Comparison of ENCODE assay signal across 8 cellular contexts in genomic region chr16:68022278-68022727, GRCh38. TPM values are rescaled to one million over a fixed set of nuclear protein-coding genes. Genes with fewer than 3 reads are reported as not detected.
DNase-seq lines count a peak whose midpoint lies in the region; TF ChIP-seq lines count a peak whose summit lies in the region.

No MANE protein-coding gene starts in this region.

- intact Hi-C loops in OCI-LY7 (cut with micrococcal nuclease; ENCODE audit: unreplicated experiment) = no loop called here

- peak overlapping the region; percentile 89 for H3K4me2 ChIP-seq in OCI-LY7 (ENCODE audit: low read length)
- peak overlapping the region; percentile 92 for H3K4me2 ChIP-seq in neuronal stem cell (ENCODE audit: insufficient read depth, low read length, poor library complexity, severe bottlenecking)

- H3K27me3 ChIP-seq in H7 (ENCODE audit: control insufficient read depth, insufficient read depth, low read length) (no peaks in the 10 kb centered on the region), neuronal stem cell (ENCODE audit: control insufficient read depth in 3 of 3, insufficient read depth in 3 of 3, low read depth in 1 of 3, low read length in 3 of 3) (no peaks in the 10 kb centered on the region)

- H3K4me3 ChIP-seq in H7 (ENCODE audit: insufficient read depth, low read depth, low read length) (peak overlapping the region; percentile 91), OCI-LY7 (ENCODE audit: low read depth, low read length, poor library complexity, severe bottlenecking) (peak overlapping the region; percentile 78), neuronal stem cell (ENCODE audit: low read length in 2 of 2) (peak overlapping the region; percentile 67 to 85)

- peak overlapping the region; percentile 83 for H4K8ac ChIP-seq in neuronal stem cell (ENCODE audit: low read depth, low read length)

- H3K9me3 ChIP-seq in OCI-LY7 (ENCODE audit: low read length) = no peaks in the 10 kb centered on the region
- H3K9me3 ChIP-seq in neuronal stem cell (replicated peaks in 1 of 2; ENCODE audit: control insufficient read depth in 2 of 2, insufficient read depth in 1 of 2, low read depth in 1 of 2, low read length in 2 of 2) = no peaks in the 10 kb centered on the region

- CTCF ChIA-PET in OCI-LY7 (lab: Charles Lee; ENCODE audit: unreplicated experiment) = interaction anchor here (0.7 kb wide), 1 partner anchor 20 kb away, joined by 4 read pairs; no protein-coding TSS in a partner anchor

- H3K14ac ChIP-seq in neuronal stem cell (ENCODE audit: low read length) = peak overlapping the region; percentile 73

- peak overlapping the region; percentile 45 for H2BK5ac ChIP-seq in neuronal stem cell (ENCODE audit: low read length)

- peaks cover 35% of the 10 kb centered on the region for H3K79me2 ChIP-seq in OCI-LY7 (ENCODE audit: insufficient read depth, low read depth, low read length)

- TF ChIP-seq CTCF in OCI-LY7 (conservative IDR thresholded peaks at IDR 0.05; ENCODE audit: low read length) = no peak

- H3K23ac ChIP-seq in neuronal stem cell (ENCODE audit: low read depth, low read length, poor library complexity) = peak overlapping the region; percentile 99

- H2AK5ac ChIP-seq in neuronal stem cell (ENCODE audit: low read depth, low read length) = peak overlapping the region; percentile 98

- H2AFZ ChIP-seq in OCI-LY7 (ENCODE audit: low read length) (peak overlapping the region; percentile 45; the same call in 1 of the 2 replicates), neuronal stem cell (ENCODE audit: low read length) (peak overlapping the region; percentile 87)

- H4K20me1 ChIP-seq in OCI-LY7 (ENCODE audit: insufficient read depth, low read length) = no peaks in the 10 kb centered on the region

- peaks cover 8% of the 10 kb centered on the region for H3K79me1 ChIP-seq in neuronal stem cell (ENCODE audit: low read depth, low read length)

- H3K4me1 ChIP-seq in OCI-LY7 (ENCODE audit: insufficient read depth, low read length, poor library complexity, severe bottlenecking) (peaks cover 21% of the 10 kb centered on the region), neuronal stem cell (ENCODE audit: control insufficient read depth in 2 of 2, insufficient read depth in 1 of 2, low read depth in 1 of 2, low read length in 2 of 2) (peaks cover 6 to 8% of the 10 kb centered on the region in 2 donors)

- peak overlapping the region; percentile 54 for H3K27ac ChIP-seq in OCI-LY7 (ENCODE audit: low read depth, low read length, poor library complexity, severe bottlenecking)
- no peak overlapping the region for H3K27ac ChIP-seq in neuronal stem cell (replicated peaks; ENCODE audit: low read length)

- H2BK15ac ChIP-seq in neuronal stem cell (ENCODE audit: low read length) = no peak overlapping the region

- H3K9me2 ChIP-seq in OCI-LY7 (ENCODE audit: insufficient read depth, low read length) = no peaks in the 10 kb centered on the region

- H3K36me3 ChIP-seq in H7 (replicated peaks; ENCODE audit: control insufficient read depth, insufficient read depth, low read length) (peaks cover 7% of the 10 kb centered on the region), OCI-LY7 (ENCODE audit: insufficient read depth, low read length) (peaks cover 31% of the 10 kb centered on the region), neuronal stem cell (replicated peaks in 1 of 2; ENCODE audit: control insufficient read depth in 2 of 2, insufficient read depth in 2 of 2, low read length in 2 of 2) (peaks cover 10 to 33% of the 10 kb centered on the region in 2 donors)

- POLR2A ChIA-PET in OCI-LY7 (lab: Charles Lee) = interaction anchor here (0.6 to 3.0 kb wide), 8 partner anchors 16 to 531 kb away, joined by 3 to 21 read pairs (median 3); partner anchors contain the start of gene DPEP2

- WGBS in neuronal stem cell (ENCODE audit: extremely low coverage in 2 of 2, insufficient read length in 2 of 2, insufficient replicate concordance in 1 of 2), 2 donors = no CpG with 5 or more reads among the region's 19 CpGs

- H4K91ac ChIP-seq in neuronal stem cell (ENCODE audit: low read depth, low read length, poor library complexity) = no peak overlapping the region

- no peak overlapping the region for H2BK120ac ChIP-seq in neuronal stem cell (ENCODE audit: low read depth, low read length)

- peak overlapping the region; percentile 100 for H3K9ac ChIP-seq in neuronal stem cell (ENCODE audit: low read depth, low read length, poor library complexity)

- no TSS peak for BruUV-seq in OCI-LY7 (replicated peaks; lab: Mats Ljungman, UMichigan)

- peak overlapping the region; percentile 40 for H3K4ac ChIP-seq in neuronal stem cell (ENCODE audit: low read length)

- peak overlapping the region; percentile 98 for H3K18ac ChIP-seq in neuronal stem cell (ENCODE audit: low read length)

- DNase-seq in H7 (no peak), OCI-LY7 (ENCODE audit: low spot score) (no peak), epidermal melanocyte (ENCODE audit: insufficient read length, low spot score) (peak; percentile 13), neuronal stem cell (ENCODE audit: low spot score) (no peak), T1000 (lab: John Stamatoyannopoulos, UW) (no peak), NCI-H2196 treated with DMSO at 0.1 percent for 48 hours (lab: John Stamatoyannopoulos, UW; ENCODE audit: unreplicated experiment) (no peak)
- no peak for DNase-seq in activated effector memory CD4-positive, alpha-beta T cell treated with Interleukin-2 at 50 U/mL for 16 hours
- DNase-seq in stimulated activated CD4-positive, alpha-beta T cell treated with anti-CD3 and anti-CD28 coated beads, Interleukin-4, amount 100 ng/mL, for 4 hours = no peak

- H2BK12ac ChIP-seq in neuronal stem cell (ENCODE audit: low read length) = no peak overlapping the region

RNA-seq across cellular contexts. Expression of gene DDX28, which starts 0.7 kb away (rescaled TPM):
- 19.4 and 26.4 TPM in 2 replicates for total RNA-seq in H7 (2014; rRNA removed; shearing (Covaris generic))
- 27.9 and 31.4 TPM in 2 replicates for total RNA-seq in OCI-LY7 (2014; rRNA removed; shearing (Covaris generic))
- 16.9 and 18.1 TPM in 2 replicates for total RNA-seq in OCI-LY7 (2022)
- 5.3 TPM for polyA plus RNA-seq in neuronal stem cell (2013, experiment 1 of 2)
- 5.0 TPM for polyA plus RNA-seq in neuronal stem cell (2013, experiment 2 of 2)

RNA-seq across cellular contexts. Expression of gene DUS2, which starts 0.8 kb away (rescaled TPM):
- total RNA-seq in H7 (2014; rRNA removed; shearing (Covaris generic)) = 46.9 and 54.9 TPM in 2 replicates
- 19.9 and 20.7 TPM in 2 replicates for total RNA-seq in OCI-LY7 (2014; rRNA removed; shearing (Covaris generic))
- total RNA-seq in OCI-LY7 (2022) = 32.4 and 34.7 TPM in 2 replicates
- polyA plus RNA-seq in neuronal stem cell (2013, experiment 1 of 2) = 7.8 TPM
- 7.5 TPM for polyA plus RNA-seq in neuronal stem cell (2013, experiment 2 of 2)

RNA-seq across cellular contexts. Expression of gene DPEP2NB, which starts 6.6 kb away (rescaled TPM):
- total RNA-seq in H7 (2014; rRNA removed; shearing (Covaris generic)) = not detected in 2 replicates
- total RNA-seq in OCI-LY7 (2014; rRNA removed; shearing (Covaris generic)) = 0.72 TPM in 1 of 2 replicates, not detected in the other
- not detected in 2 replicates for total RNA-seq in OCI-LY7 (2022)
- polyA plus RNA-seq in neuronal stem cell (2013, experiment 1 of 2) = not detected
- not detected for polyA plus RNA-seq in neuronal stem cell (2013, experiment 2 of 2)

RNA-seq across cellular contexts. Expression of gene DPEP2, which starts 23.0 kb away (rescaled TPM):
- 0.33 TPM in 1 of 2 replicates, not detected in the other for total RNA-seq in H7 (2014; rRNA removed; shearing (Covaris generic))
- 0.13 and 0.22 TPM in 2 replicates for total RNA-seq in OCI-LY7 (2014; rRNA removed; shearing (Covaris generic))
- 0.23 and 0.37 TPM in 2 replicates for total RNA-seq in OCI-LY7 (2022)
- not detected for polyA plus RNA-seq in neuronal stem cell (2013, experiment 1 of 2)
- not detected for polyA plus RNA-seq in neuronal stem cell (2013, experiment 2 of 2)

RNA-seq across cellular contexts. Expression of gene DPEP3, which starts 42.0 kb away (rescaled TPM):
- total RNA-seq in H7 (2014; rRNA removed; shearing (Covaris generic)) = 0.03 and 0.48 TPM in 2 replicates
- not detected in 2 replicates for total RNA-seq in OCI-LY7 (2014; rRNA removed; shearing (Covaris generic))
- total RNA-seq in OCI-LY7 (2022) = not detected in 2 replicates
- 0.56 TPM for polyA plus RNA-seq in neuronal stem cell (2013, experiment 1 of 2)
- polyA plus RNA-seq in neuronal stem cell (2013, experiment 2 of 2) = 0.29 TPM
